In the genomic region with DNA sequence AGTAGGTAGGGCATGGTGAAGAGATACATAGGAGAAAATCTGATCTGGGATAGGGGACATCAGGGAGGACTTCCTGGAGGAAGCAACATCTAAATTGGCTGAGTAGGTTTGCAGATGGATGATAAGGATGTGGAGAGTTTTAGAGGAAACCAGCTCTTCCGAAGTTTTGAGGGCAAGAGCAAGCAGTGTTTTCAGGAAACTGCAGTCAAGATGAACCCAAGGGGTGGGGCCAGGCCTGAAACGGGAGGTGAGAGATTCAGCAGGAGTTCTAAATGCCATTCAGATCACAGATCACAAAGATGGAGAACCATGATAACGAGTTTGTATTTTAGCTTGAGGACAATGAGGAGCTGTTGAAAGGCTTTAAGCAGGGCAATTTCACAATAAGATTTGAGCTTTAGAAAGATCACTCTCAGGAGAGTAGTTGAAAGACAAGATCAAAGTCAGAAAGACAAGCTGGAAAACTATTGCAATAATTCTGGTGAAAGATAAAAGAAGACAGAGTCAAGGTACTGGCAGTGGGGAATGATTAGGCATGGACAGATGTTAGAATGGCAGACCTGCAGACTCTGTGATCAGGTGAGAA, we compare ENCODE assay signal across 1 cellular context.
A peak's percentile ranks its signal among the peaks of the same experiment; 100 is the strongest.
TF ChIP-seq lines count a peak whose summit lies in the region.

No MANE protein-coding gene starts in this region.

TF ChIP-seq in K562, 482 proteins besides CTCF, POLR2A, EP300 and RAD21 (continued from another document):
- no peak for TF ChIP-seq CEBPZ (IDR thresholded peaks at IDR 0.05; ENCODE audit: borderline replicate concordance, low read depth, low read length)
- TF ChIP-seq ZNF436 (CRISPR knock-in tag; IDR thresholded peaks at IDR 0.05), result peak; percentile 71; the same call in 1 of the 2 replicates
- peak; percentile 59; the same call in 1 of the 2 replicates for TF ChIP-seq ADNP (tag; IDR thresholded peaks at IDR 0.05)
- no peak for TF ChIP-seq SREBF1 (IDR thresholded peaks at IDR 0.05; ENCODE audit: borderline replicate concordance, low read depth, low read length)
- TF ChIP-seq, protein P1, sequence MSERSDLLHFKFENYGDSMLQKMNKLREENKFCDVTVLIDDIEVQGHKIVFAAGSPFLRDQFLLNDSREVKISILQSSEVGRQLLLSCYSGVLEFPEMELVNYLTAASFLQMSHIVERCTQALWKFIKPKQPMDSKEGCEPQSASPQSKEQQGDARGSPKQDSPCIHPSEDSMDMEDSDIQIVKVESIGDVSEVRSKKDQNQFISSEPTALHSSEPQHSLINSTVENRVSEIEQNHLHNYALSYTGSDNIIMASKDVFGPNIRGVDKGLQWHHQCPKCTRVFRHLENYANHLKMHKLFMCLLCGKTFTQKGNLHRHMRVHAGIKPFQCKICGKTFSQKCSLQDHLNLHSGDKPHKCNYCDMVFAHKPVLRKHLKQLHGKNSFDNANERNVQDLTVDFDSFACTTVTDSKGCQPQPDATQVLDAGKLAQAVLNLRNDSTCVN (CRISPR knock-in tag; IDR thresholded peaks at IDR 0.05), result no peak
- TF ChIP-seq CEBPG (CRISPR knock-in tag; IDR thresholded peaks at IDR 0.05), result no peak
- TF ChIP-seq CEBPG (tag; conservative IDR thresholded peaks at IDR 0.05 in 1 of 2, IDR thresholded peaks at IDR 0.05 in 1 of 2), result no peak
